24 cellular contexts compared by ENCODE assay signal in genomic region chr4:12555011-12555410, GRCh38.
DNase-seq lines count a peak whose midpoint lies in the region; ATAC-seq, FAIRE-seq and TF ChIP-seq lines count a peak whose summit lies in the region.
"Had no signal": no experiment of that assay in that cellular context is flagged by ENCODE, and none has a peak within 500 bp of the region (broad histone marks: within the 10 kb centered on the region; RNA-seq: fewer than 3 reads in every experiment).

No MANE protein-coding gene starts in this region.

- no peak overlapping the region for H3K4me3 Mint-ChIP-seq in astrocyte (ENCODE audit: unreplicated experiment)
- H3K4me3 Mint-ChIP-seq: activated CD4-positive, alpha-beta T cell treated with anti-CD3 and anti-CD28 coated beads, Interleukin-2, amount 10 ng/mL, durations not matched to agents 24 days and 14 days; CD14-positive monocyte; GM23338; stimulated activated naive CD8-positive, alpha-beta T cell treated with anti-CD3 and anti-CD28 coated beads, Interleukin-15, Interleukin-2, amounts not matched to agents 100 ng/mL and 50 ng/mL, for 24 hours; type B pancreatic cell had no signal

- no peak for FAIRE-seq in astrocyte (lab: Jason Lieb, UNC)
- FAIRE-seq: A549, colon, endometrium had no signal

- no peak for TF ChIP-seq CTCF in astrocyte (IDR thresholded peaks at IDR 0.05; ENCODE audit: insufficient read depth, low read depth, low read length)
- TF ChIP-seq CTCF in foreskin keratinocyte (conservative IDR thresholded peaks at IDR 0.05) = no peak

- no peaks in the 10 kb centered on the region for H3K36me3 Mint-ChIP-seq in astrocyte (ENCODE audit: low read depth, unreplicated experiment)
- H3K36me3 Mint-ChIP-seq: CD14-positive monocyte, type B pancreatic cell had no signal

- no peak overlapping the region for H3K4me3 ChIP-seq in BLaER1 treated with 17β-estradiol and CSF1 and Interleukin-3, amounts not matched to agents 10 nM and 100 nM
- H3K4me3 ChIP-seq in astrocyte (ENCODE audit: insufficient read depth, low read depth, low read length) = no peak overlapping the region
- H3K4me3 ChIP-seq: A549, GM23338, left lung, right atrium auricular region, SK-N-MC had no signal

- H3K27me3 ChIP-seq in BLaER1 treated with 17β-estradiol and CSF1 and Interleukin-3, amounts not matched to agents 10 nM and 100 nM = no peaks in the 10 kb centered on the region
- H3K27me3 ChIP-seq in astrocyte (ENCODE audit: insufficient read depth, low read length) (no peaks in the 10 kb centered on the region), foreskin keratinocyte (no peaks in the 10 kb centered on the region)
- H3K27me3 ChIP-seq: left lung, neutrophil, right atrium auricular region had no signal

- peak overlapping the region in 5 of 11 experiments; percentile 16 to 48 (median 38); a peak in 9 of 22 replicates for H3K4me2 ChIP-seq in BLaER1 treated with 17β-estradiol and CSF1 and Interleukin-3, amounts not matched to agents 10 nM and 100 nM
- H3K4me2 ChIP-seq in astrocyte (ENCODE audit: low read length) = no peak overlapping the region
- H3K4me2 ChIP-seq: A549, GM23338 had no signal

- no peaks in the 10 kb centered on the region for H3K79me2 ChIP-seq in astrocyte (ENCODE audit: insufficient read depth, low read length)

- ATAC-seq in foreskin keratinocyte = no peak
- ATAC-seq in GM18870 (IDR thresholded peaks at IDR 0.05; ENCODE audit: unreplicated experiment) = no peak
- ATAC-seq in HG02981 (IDR thresholded peaks at IDR 0.05; ENCODE audit: unreplicated experiment) = no peak
- no peak for ATAC-seq in HG02870 (IDR thresholded peaks at IDR 0.05; ENCODE audit: unreplicated experiment)
- ATAC-seq: A549, GM23338, left lung had no signal

- DNase-seq in MV-4-11 (lab: John Stamatoyannopoulos, UW) = peak; percentile 90
- DNase-seq in astrocyte (ENCODE audit: low read depth) = peak; percentile 0
- peak; percentile 4 to 15 for DNase-seq in foreskin keratinocyte
- no peak for DNase-seq in stimulated activated CD4-positive, alpha-beta T cell treated with anti-CD3 and anti-CD28 coated beads, Interleukin-1b, Interleukin-23, amount 100 ng/mL, for 48 hours
- DNase-seq: activated CD4-positive, alpha-beta T cell treated with anti-CD3 and anti-CD28 coated beads, Interleukin-2, amount 10 ng/mL, durations not matched to agents 24 days and 14 days; activated gamma-delta T cell treated with Interleukin-2 at 50 U/mL for 16 hours; amygdala; NCI-H1092 treated with DMSO at 0.1 percent for 48 hours; T-helper 9 cell had no signal

- H3K27me3 Mint-ChIP-seq in astrocyte (ENCODE audit: low read depth, unreplicated experiment) = no peaks in the 10 kb centered on the region
- H3K27me3 Mint-ChIP-seq: activated CD4-positive, alpha-beta T cell treated with anti-CD3 and anti-CD28 coated beads, Interleukin-2, amount 10 ng/mL, durations not matched to agents 24 days and 14 days; stimulated activated naive CD8-positive, alpha-beta T cell treated with anti-CD3 and anti-CD28 coated beads, Interleukin-15, Interleukin-2, amounts not matched to agents 100 ng/mL and 50 ng/mL, for 24 hours; type B pancreatic cell had no signal

- H3K36me3 ChIP-seq in BLaER1 treated with 17β-estradiol and CSF1 and Interleukin-3, amounts not matched to agents 10 nM and 100 nM = no peaks in the 10 kb centered on the region
- no peaks in the 10 kb centered on the region for H3K36me3 ChIP-seq in astrocyte (ENCODE audit: insufficient read depth, low read length)
- H3K36me3 ChIP-seq: left lung, neutrophil, right atrium auricular region had no signal

- peaks cover 0 to 23% (median 0%) of the 10 kb centered on the region in 10 experiments; a peak in 9 of 20 replicates for H3K4me1 ChIP-seq in BLaER1 treated with 17β-estradiol and CSF1 and Interleukin-3, amounts not matched to agents 10 nM and 100 nM
- H3K4me1 ChIP-seq in astrocyte (ENCODE audit: insufficient read depth, low read length) (no peaks in the 10 kb centered on the region), foreskin keratinocyte (no peaks in the 10 kb centered on the region)
- H3K4me1 ChIP-seq: A549, left lung, right atrium auricular region had no signal

- H4K20me1 ChIP-seq in BLaER1 treated with 17β-estradiol and CSF1 and Interleukin-3, amounts not matched to agents 10 nM and 100 nM = no peaks in the 10 kb centered on the region
- no peaks in the 10 kb centered on the region for H4K20me1 ChIP-seq in astrocyte (ENCODE audit: insufficient read depth, low read length)

- H3K27ac ChIP-seq in BLaER1 treated with 17β-estradiol and CSF1 and Interleukin-3, amounts not matched to agents 10 nM and 100 nM = peak overlapping the region in 6 of 11 experiments; percentile 12 to 76 (median 54); a peak in 9 of 22 replicates
- H3K27ac ChIP-seq in astrocyte (ENCODE audit: low read depth, low read length) (no peak overlapping the region), foreskin keratinocyte (no peak overlapping the region)
- H3K27ac ChIP-seq: A549, left lung, neutrophil, SK-N-MC had no signal

- no peaks in the 10 kb centered on the region for H3K9me3 ChIP-seq in BLaER1 treated with 17β-estradiol and CSF1 and Interleukin-3, amounts not matched to agents 10 nM and 100 nM (replicated peaks in 1 of 11)
- H3K9me3 ChIP-seq in astrocyte (ENCODE audit: insufficient read depth, low read depth, low read length) = no peaks in the 10 kb centered on the region
- H3K9me3 ChIP-seq: A549, neutrophil had no signal

- H3K9me3 Mint-ChIP-seq in astrocyte (ENCODE audit: unreplicated experiment) = no peaks in the 10 kb centered on the region
- H3K9me3 Mint-ChIP-seq: activated CD4-positive, alpha-beta T cell treated with anti-CD3 and anti-CD28 coated beads, Interleukin-2, amount 10 ng/mL, durations not matched to agents 24 days and 14 days; GM23338; type B pancreatic cell had no signal

- peak overlapping the region in 2 of 11 experiments; percentile 2 to 44; a peak in 2 of 22 replicates for H3K9ac ChIP-seq in BLaER1 treated with 17β-estradiol and CSF1 and Interleukin-3, amounts not matched to agents 10 nM and 100 nM
- H3K9ac ChIP-seq in astrocyte (ENCODE audit: low read length) = no peak overlapping the region

- no peak overlapping the region for H2AFZ ChIP-seq in astrocyte (ENCODE audit: low read depth, low read length)
- H2AFZ ChIP-seq: GM23338 had no signal

- H3K27ac Mint-ChIP-seq in astrocyte (ENCODE audit: unreplicated experiment) = peak overlapping the region; percentile 83
- H3K27ac Mint-ChIP-seq: activated CD4-positive, alpha-beta T cell treated with anti-CD3 and anti-CD28 coated beads, Interleukin-2, amount 10 ng/mL, durations not matched to agents 24 days and 14 days; GM23338; stimulated activated naive CD8-positive, alpha-beta T cell treated with anti-CD3 and anti-CD28 coated beads, Interleukin-15, Interleukin-2, amounts not matched to agents 100 ng/mL and 50 ng/mL, for 24 hours; type B pancreatic cell had no signal

- H3K4me1 Mint-ChIP-seq in astrocyte (ENCODE audit: low read depth, unreplicated experiment) = peaks cover 18% of the 10 kb centered on the region
- H3K4me1 Mint-ChIP-seq: activated CD4-positive, alpha-beta T cell treated with anti-CD3 and anti-CD28 coated beads, Interleukin-2, amount 10 ng/mL, durations not matched to agents 24 days and 14 days; CD14-positive monocyte; GM23338 had no signal

Comparison
In these comparisons a context has a peak if more than half of its experiments do, and no peak if none do; other contexts are left out.
1. H3K27ac ChIP-seq: peak in BLaER1 treated with 17β-estradiol and CSF1 and Interleukin-3, amounts not matched to agents 10 nM and 100 nM (6 of 11); none in astrocyte (single experiment) and foreskin keratinocyte (single experiment).